In the genomic region with DNA sequence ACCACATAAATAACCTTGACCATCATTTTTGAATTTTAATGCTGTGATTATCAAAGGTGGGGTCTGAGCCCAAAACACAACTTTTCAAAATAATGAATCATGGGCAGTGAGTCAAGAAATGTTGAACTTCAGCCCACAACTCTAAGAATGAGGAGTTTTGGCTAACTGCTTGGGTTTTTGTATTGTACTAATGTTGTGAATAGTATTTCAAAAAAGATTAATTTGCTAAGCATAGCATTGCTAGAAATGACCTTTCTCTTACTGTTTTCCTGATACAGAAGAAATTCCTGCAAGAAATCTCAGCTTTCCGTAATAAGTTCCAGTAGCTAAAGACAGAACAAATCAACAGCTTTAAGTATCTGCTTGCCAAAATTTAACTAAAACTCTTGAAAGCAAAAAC, we compare ENCODE assay signal across 27 cellular contexts. TPM values are rescaled to one million over a fixed set of nuclear protein-coding genes. Genes with fewer than 3 reads are reported as not detected.
DNase-seq lines count a peak whose midpoint lies in the region; ATAC-seq, FAIRE-seq and TF ChIP-seq lines count a peak whose summit lies in the region.
"Had no signal": no experiment of that assay in that cellular context is flagged by ENCODE, and none has a peak within 500 bp of the region (broad histone marks: within the 10 kb centered on the region; RNA-seq: fewer than 3 reads in every experiment).

No MANE protein-coding gene starts in this region.

- H3K79me2 ChIP-seq in astrocyte (ENCODE audit: insufficient read depth, low read length), result no peaks in the 10 kb centered on the region

- no peaks in the 10 kb centered on the region for H4K20me1 ChIP-seq in astrocyte (ENCODE audit: insufficient read depth, low read length)

- H3K4me3 ChIP-seq in astrocyte (ENCODE audit: insufficient read depth, low read depth, low read length) (no peak overlapping the region), left lung (no peak overlapping the region)
- H3K4me3 ChIP-seq: A549, GM12878, GM23338, PC-9, SJSA1 had no signal

- peaks cover 8% of the 10 kb centered on the region for H3K4me1 Mint-ChIP-seq in astrocyte (ENCODE audit: low read depth, unreplicated experiment)
- H3K4me1 Mint-ChIP-seq in endothelial cell (ENCODE audit: unreplicated experiment), result peaks cover 19% of the 10 kb centered on the region
- H3K4me1 Mint-ChIP-seq in mesothelial cell of epicardium, result peaks cover 15% of the 10 kb centered on the region
- H3K4me1 Mint-ChIP-seq: GM23338 had no signal

- no peak overlapping the region for H2AFZ ChIP-seq in astrocyte (ENCODE audit: low read depth, low read length)
- H2AFZ ChIP-seq: GM23338, PC-9 had no signal

- no peaks in the 10 kb centered on the region for H3K4me1 ChIP-seq in astrocyte (ENCODE audit: insufficient read depth, low read length)
- no peaks in the 10 kb centered on the region for H3K4me1 ChIP-seq in left lung
- H3K4me1 ChIP-seq: A549 had no signal

- H3K9me3 ChIP-seq in astrocyte (ENCODE audit: insufficient read depth, low read depth, low read length), result no peaks in the 10 kb centered on the region
- no peaks in the 10 kb centered on the region for H3K9me3 ChIP-seq in left lung
- H3K9me3 ChIP-seq: A549, Caco-2, SJSA1 had no signal

- H3K9me3 Mint-ChIP-seq in astrocyte (ENCODE audit: unreplicated experiment) (no peaks in the 10 kb centered on the region), endothelial cell (ENCODE audit: unreplicated experiment) (no peaks in the 10 kb centered on the region), mesothelial cell of epicardium (peaks cover 6% of the 10 kb centered on the region)
- H3K9me3 Mint-ChIP-seq: CD8-positive, alpha-beta T cell; GM23338; H9 had no signal

- intact Hi-C loops in left lung (cut with DNase I), result no loop called here

- no peak overlapping the region for H3K9ac ChIP-seq in astrocyte (ENCODE audit: low read length)

- no peaks in the 10 kb centered on the region for H3K36me3 ChIP-seq in astrocyte (ENCODE audit: insufficient read depth, low read length)
- no peaks in the 10 kb centered on the region for H3K36me3 ChIP-seq in left lung
- H3K36me3 ChIP-seq: SJSA1 had no signal

- no peak for ATAC-seq in left lung
- ATAC-seq: A549; CD8-positive, alpha-beta T cell; GM12878; GM23338; HepG2 had no signal

- H3K27ac ChIP-seq in astrocyte (ENCODE audit: low read depth, low read length) (no peak overlapping the region), left lung (no peak overlapping the region)
- H3K27ac ChIP-seq: A549, PC-9, SJSA1 had no signal

- H3K4me3 Mint-ChIP-seq in astrocyte (ENCODE audit: unreplicated experiment), result no peak overlapping the region
- no peak overlapping the region for H3K4me3 Mint-ChIP-seq in endothelial cell (ENCODE audit: unreplicated experiment)
- no peak overlapping the region for H3K4me3 Mint-ChIP-seq in mesothelial cell of epicardium
- H3K4me3 Mint-ChIP-seq: CD8-positive, alpha-beta T cell; GM23338; H9 had no signal

- DNase-seq in astrocyte (ENCODE audit: low read depth) (peak; percentile 42), endothelial cell (ENCODE audit: low spot score) (no peak), mesothelial cell of epicardium (ENCODE audit: low spot score in 2 of 2, unreplicated experiment in 2 of 2) (no peak), AML-193 (lab: John Stamatoyannopoulos, UW) (no peak), CD1c-positive myeloid dendritic cell (ENCODE audit: extremely low spot score) (no peak), left lung (no peak)
- no peak for DNase-seq in activated CD8-positive, alpha-beta memory T cell treated with anti-CD3 and anti-CD28 coated beads for 24 hours
- DNase-seq: C1 segment of cervical spinal cord; Caco-2; CD8-positive, alpha-beta T cell; DMS 273 treated with DMSO at 0.1 percent for 48 hours; DMS79; EL; GDM1; H9; Karpas-422; NCI-H1092 treated with DMSO at 0.1 percent for 48 hours; NCI-H1436; NCI-H187; NCI-H774; PC-9; Right ventricle myocardium superior had no signal

- H3K27ac Mint-ChIP-seq in astrocyte (ENCODE audit: unreplicated experiment), result no peak overlapping the region
- H3K27ac Mint-ChIP-seq in endothelial cell (ENCODE audit: unreplicated experiment), result peak overlapping the region; percentile 65
- peak overlapping the region; percentile 82 for H3K27ac Mint-ChIP-seq in mesothelial cell of epicardium
- H3K27ac Mint-ChIP-seq: CD8-positive, alpha-beta T cell; GM23338; H9 had no signal

- no peak for FAIRE-seq in astrocyte (lab: Jason Lieb, UNC)
- FAIRE-seq: A549, GM12878, HepG2 had no signal

- H3K27me3 Mint-ChIP-seq in astrocyte (ENCODE audit: low read depth, unreplicated experiment) (no peaks in the 10 kb centered on the region), endothelial cell (ENCODE audit: unreplicated experiment) (peaks cover 2% of the 10 kb centered on the region), mesothelial cell of epicardium (ENCODE audit: low read depth) (no peaks in the 10 kb centered on the region)

- TF ChIP-seq CTCF in astrocyte (IDR thresholded peaks at IDR 0.05; ENCODE audit: insufficient read depth, low read depth, low read length), result no peak
- TF ChIP-seq CTCF in endothelial cell (IDR thresholded peaks at IDR 0.05; ENCODE audit: unreplicated experiment), result no peak
- no peak for TF ChIP-seq CTCF in mesothelial cell of epicardium (IDR thresholded peaks at IDR 0.05; ENCODE audit: unreplicated experiment)
- TF ChIP-seq CTCF in left lung (IDR thresholded peaks at IDR 0.05), result no peak

- H3K27me3 ChIP-seq in astrocyte (ENCODE audit: insufficient read depth, low read length) (no peaks in the 10 kb centered on the region), left lung (peaks cover 0 to 56% of the 10 kb centered on the region in 2 donors)
- H3K27me3 ChIP-seq: SJSA1 had no signal

- peak overlapping the region; percentile 13 for H3K4me2 ChIP-seq in astrocyte (ENCODE audit: low read length)
- H3K4me2 ChIP-seq: A549, GM23338, PC-9 had no signal

- H3K36me3 Mint-ChIP-seq in astrocyte (ENCODE audit: low read depth, unreplicated experiment), result no peaks in the 10 kb centered on the region
- H3K36me3 Mint-ChIP-seq in endothelial cell (ENCODE audit: low read depth, unreplicated experiment), result no peaks in the 10 kb centered on the region
- H3K36me3 Mint-ChIP-seq in mesothelial cell of epicardium, result no peaks in the 10 kb centered on the region
- H3K36me3 Mint-ChIP-seq: CD8-positive, alpha-beta T cell had no signal

RNA-seq across cellular contexts. Expression of a gene that starts 24.4 kb away (rescaled TPM):
- total RNA-seq in astrocyte, result 26.5 and 29.0 TPM in 2 replicates
- 29.0 TPM for total RNA-seq in endothelial cell (ENCODE audit: unreplicated experiment)
- total RNA-seq in mesothelial cell of epicardium, result 21.6 to 24.0 TPM (median 21.7 TPM) in 3 replicates
- total RNA-seq in left lung, result 10 to 100 TPM; 13.3 to 18.8 TPM
